In the genomic region with DNA sequence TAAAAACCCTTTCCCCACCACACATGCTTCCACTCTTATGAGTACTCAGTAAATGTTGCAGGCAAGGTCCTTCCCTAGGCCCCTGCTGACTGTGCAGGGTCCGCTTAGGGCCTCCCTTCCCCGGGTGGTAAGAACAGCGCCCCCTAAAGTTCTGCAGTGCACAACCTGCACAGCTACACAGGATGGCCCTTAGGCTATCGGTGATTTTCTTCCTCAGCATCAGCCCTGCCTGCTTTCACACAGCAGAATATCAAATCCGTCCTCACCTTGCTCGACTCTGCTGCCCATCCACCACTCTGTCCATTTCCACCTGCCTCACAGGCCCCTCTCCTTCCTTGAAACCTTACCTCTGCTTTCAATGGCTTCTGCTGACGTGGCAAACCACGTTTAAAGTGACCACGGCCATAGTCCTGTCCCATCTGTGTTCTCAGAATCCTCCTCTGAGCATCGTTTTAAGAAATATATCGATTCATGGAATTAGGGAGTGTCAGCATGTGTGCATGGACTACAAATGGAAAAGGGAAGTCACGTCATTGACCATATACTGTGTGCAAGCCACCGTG, we compare ENCODE assay signal across 1 cellular context.
TF ChIP-seq lines count a peak whose summit lies in the region.

No MANE protein-coding gene starts in this region.

TF ChIP-seq in GM12878, 131 proteins besides CTCF, POLR2A, EP300 and RAD21:
- no peak for TF ChIP-seq STAT1 (conservative IDR thresholded peaks at IDR 0.05)
- TF ChIP-seq TARDBP (IDR thresholded peaks at IDR 0.05; ENCODE audit: borderline replicate concordance): no peak
- TF ChIP-seq, protein P1, sequence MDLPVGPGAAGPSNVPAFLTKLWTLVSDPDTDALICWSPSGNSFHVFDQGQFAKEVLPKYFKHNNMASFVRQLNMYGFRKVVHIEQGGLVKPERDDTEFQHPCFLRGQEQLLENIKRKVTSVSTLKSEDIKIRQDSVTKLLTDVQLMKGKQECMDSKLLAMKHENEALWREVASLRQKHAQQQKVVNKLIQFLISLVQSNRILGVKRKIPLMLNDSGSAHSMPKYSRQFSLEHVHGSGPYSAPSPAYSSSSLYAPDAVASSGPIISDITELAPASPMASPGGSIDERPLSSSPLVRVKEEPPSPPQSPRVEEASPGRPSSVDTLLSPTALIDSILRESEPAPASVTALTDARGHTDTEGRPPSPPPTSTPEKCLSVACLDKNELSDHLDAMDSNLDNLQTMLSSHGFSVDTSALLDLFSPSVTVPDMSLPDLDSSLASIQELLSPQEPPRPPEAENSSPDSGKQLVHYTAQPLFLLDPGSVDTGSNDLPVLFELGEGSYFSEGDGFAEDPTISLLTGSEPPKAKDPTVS (IDR thresholded peaks at IDR 0.05; ENCODE audit: low read depth, low read length): no peak
- TF ChIP-seq ZNF384 (IDR thresholded peaks at IDR 0.05; ENCODE audit: borderline replicate concordance, low read depth, low read length): no peak
